8 cellular contexts compared by ENCODE assay signal in genomic region chr12:3078086-3078820, GRCh38.
A peak's percentile ranks its signal among the peaks of the same experiment; 100 is the strongest.
DNase-seq lines count a peak whose midpoint lies in the region; ATAC-seq and TF ChIP-seq lines count a peak whose summit lies in the region.

No MANE protein-coding gene starts in this region.

- H3K9me3 Mint-ChIP-seq in stimulated activated naive CD8-positive, alpha-beta T cell treated with anti-CD3 and anti-CD28 coated beads, Interleukin-15, Interleukin-2, amounts not matched to agents 100 ng/mL and 50 ng/mL, for 24 hours = no peaks in the 10 kb centered on the region

- H3K4me1 Mint-ChIP-seq in stimulated activated naive CD8-positive, alpha-beta T cell treated with anti-CD3 and anti-CD28 coated beads, Interleukin-15, Interleukin-2, amounts not matched to agents 100 ng/mL and 50 ng/mL, for 24 hours (ENCODE audit: low read depth) = peaks cover 8% of the 10 kb centered on the region

- H3K27ac Mint-ChIP-seq in stimulated activated naive CD8-positive, alpha-beta T cell treated with anti-CD3 and anti-CD28 coated beads, Interleukin-15, Interleukin-2, amounts not matched to agents 100 ng/mL and 50 ng/mL, for 24 hours = no peak overlapping the region

- no peaks in the 10 kb centered on the region for H3K36me3 Mint-ChIP-seq in stimulated activated naive CD8-positive, alpha-beta T cell treated with anti-CD3 and anti-CD28 coated beads, Interleukin-15, Interleukin-2, amounts not matched to agents 100 ng/mL and 50 ng/mL, for 24 hours (ENCODE audit: low read depth)

- no peaks in the 10 kb centered on the region for H3K27me3 ChIP-seq in muscle layer of duodenum (ENCODE audit: low read depth, low read length)

- no peak for TF ChIP-seq CTCF in choroid plexus epithelial cell (conservative IDR thresholded peaks at IDR 0.05; ENCODE audit: low read depth, low read length)

- peak overlapping the region; percentile 79 for H3K4me3 ChIP-seq in choroid plexus epithelial cell (ENCODE audit: low read depth, low read length)
- peak overlapping the region; percentile 61 to 65 for H3K4me3 ChIP-seq in muscle layer of duodenum (ENCODE audit: low read depth in 1 of 2, low read length in 2 of 2)

- no peak for ATAC-seq in stimulated activated naive CD8-positive, alpha-beta T cell treated with anti-CD3 and anti-CD28 coated beads, Interleukin-15, Interleukin-2, amounts not matched to agents 100 U/mL and 50 U/mL, for 24 hours
- no peak for ATAC-seq in GM19328 (IDR thresholded peaks at IDR 0.05; ENCODE audit: unreplicated experiment)
- ATAC-seq in HG03439 (IDR thresholded peaks at IDR 0.05; ENCODE audit: unreplicated experiment) = no peak
- no peak for ATAC-seq in HG02840 (IDR thresholded peaks at IDR 0.05; ENCODE audit: low FRiP score, unreplicated experiment)

- peaks cover 0 to 17% of the 10 kb centered on the region in 2 donors for H3K4me1 ChIP-seq in muscle layer of duodenum (ENCODE audit: control insufficient read depth in 1 of 2, insufficient read depth in 2 of 2, low read length in 2 of 2)

- no peaks in the 10 kb centered on the region for H3K9me3 ChIP-seq in muscle layer of duodenum (ENCODE audit: control insufficient read depth in 1 of 2, low read length in 2 of 2)

- H3K27ac ChIP-seq in muscle layer of duodenum (ENCODE audit: low read length) = peak overlapping the region; percentile 27

- no peaks in the 10 kb centered on the region for H3K36me3 ChIP-seq in muscle layer of duodenum (ENCODE audit: control insufficient read depth in 1 of 2, insufficient read depth in 2 of 2, low read length in 2 of 2)

- H3K4me3 Mint-ChIP-seq in stimulated activated naive CD8-positive, alpha-beta T cell treated with anti-CD3 and anti-CD28 coated beads, Interleukin-15, Interleukin-2, amounts not matched to agents 100 ng/mL and 50 ng/mL, for 24 hours = peak overlapping the region; percentile 70

- DNase-seq in stimulated activated naive CD8-positive, alpha-beta T cell treated with anti-CD3 and anti-CD28 coated beads, Interleukin-15, Interleukin-2, amounts not matched to agents 100 U/mL and 50 U/mL, for 24 hours = no peak
- no peak for DNase-seq in choroid plexus epithelial cell (ENCODE audit: low read depth)
- DNase-seq in central memory CD4-positive, alpha-beta T cell = no peak

- peaks cover 20% of the 10 kb centered on the region for H3K27me3 Mint-ChIP-seq in stimulated activated naive CD8-positive, alpha-beta T cell treated with anti-CD3 and anti-CD28 coated beads, Interleukin-15, Interleukin-2, amounts not matched to agents 100 ng/mL and 50 ng/mL, for 24 hours
